ENCODE assay signal across 9 cellular contexts in the genomic region with DNA sequence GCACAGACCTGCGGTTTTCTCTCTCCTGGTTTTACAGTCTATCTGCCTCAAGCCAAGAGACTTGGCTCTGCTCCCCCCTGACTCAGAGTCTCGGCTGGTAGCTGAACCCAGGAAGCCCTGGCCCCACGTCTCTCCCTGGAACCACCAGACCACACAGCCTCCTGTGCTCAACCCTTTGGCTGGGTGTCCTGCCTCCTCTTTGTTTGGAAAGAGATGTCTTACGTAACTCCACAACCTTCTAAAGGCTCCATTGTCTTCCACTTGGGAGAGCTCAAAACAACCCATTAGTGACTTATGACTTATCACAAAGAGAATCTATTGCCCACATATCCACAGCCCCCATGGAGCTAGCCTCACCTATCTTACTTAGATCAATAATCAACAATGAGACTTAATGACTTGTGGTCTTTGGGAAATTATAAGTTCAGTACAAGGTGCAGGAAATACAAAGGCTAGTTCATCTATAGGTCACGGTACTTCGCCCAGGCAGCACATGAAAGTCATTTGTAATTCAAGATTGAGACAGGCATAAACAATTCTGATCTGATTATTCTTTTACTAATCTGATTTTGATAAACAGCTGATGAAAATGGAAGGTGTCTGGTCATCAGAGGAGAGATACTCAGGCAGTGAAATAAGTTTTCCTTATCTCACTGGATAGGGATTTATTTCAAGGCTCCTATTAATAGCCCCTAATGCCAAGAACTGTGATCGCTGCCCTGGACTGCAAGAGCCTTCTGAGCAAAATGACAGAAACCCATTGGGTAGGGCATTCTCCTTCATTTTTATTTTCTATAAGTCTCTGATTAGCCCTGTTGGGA. TPM values are rescaled to one million over a fixed set of nuclear protein-coding genes. Genes with fewer than 3 reads are reported as not detected.
DNase-seq lines count a peak whose midpoint lies in the region; ATAC-seq and TF ChIP-seq lines count a peak whose summit lies in the region.
"Had no signal": no experiment of that assay in that cellular context is flagged by ENCODE, and none has a peak within 500 bp of the region (broad histone marks: within the 10 kb centered on the region; RNA-seq: fewer than 3 reads in every experiment).

No MANE protein-coding gene starts in this region.

- peaks cover 0 to 14% (median 0%) of the 10 kb centered on the region in 7 donors for H3K27me3 ChIP-seq in spleen (replicated peaks in 1 of 7)

- no peak for ATAC-seq in GM21528 (IDR thresholded peaks at IDR 0.05; ENCODE audit: low FRiP score, unreplicated experiment)

- no peaks in the 10 kb centered on the region for H3K36me3 ChIP-seq in spleen

- peaks cover 0 to 4% (median 0%) of the 10 kb centered on the region in 6 donors for H3K4me1 ChIP-seq in spleen

- DNase-seq in Ammon's horn (ENCODE audit: low spot score) (peak; percentile 86), NCI-H82 treated with DMSO at 0.1 percent for 48 hours (lab: John Stamatoyannopoulos, UW; ENCODE audit: unreplicated experiment) (peak; percentile 4), epithelial cell of prostate (ENCODE audit: low read depth, low spot score) (peak; percentile 93), occipital lobe (lab: John Stamatoyannopoulos, UW) (peak; percentile 17), NCI-H510A treated with DMSO at 0.1 percent for 48 hours (lab: John Stamatoyannopoulos, UW) (no peak), spleen (no peak), SHP77 treated with DMSO at 0.1 percent for 48 hours (lab: John Stamatoyannopoulos, UW) (no peak)
- DNase-seq: T-helper 9 cell had no signal

- no peak for TF ChIP-seq POLR2A in spleen (IDR thresholded peaks at IDR 0.05)

- no peak overlapping the region for H3K4me3 ChIP-seq in spleen

- no peaks in the 10 kb centered on the region for H3K9me3 ChIP-seq in spleen

- 67 to 90% (median 73%) methylated on average over 7 of the region's 7 CpGs for WGBS in spleen, 5 donors

- intact Hi-C loops in spleen (cut with DNase I; ENCODE audit: low total_unique reads) = no loop called here

- H3K27ac ChIP-seq in epithelial cell of prostate (peak overlapping the region; percentile 54), spleen (no peak overlapping the region)

- TF ChIP-seq CTCF in spleen (IDR thresholded peaks at IDR 0.05 in 8 of 11, conservative IDR thresholded peaks at IDR 0.05 in 3 of 11) = no peak

RNA-seq across cellular contexts. Expression of a gene that starts 44.3 kb away (rescaled TPM):
- total RNA-seq in occipital lobe = 3.7 TPM
- total RNA-seq in spleen = 10 to 100 TPM in 5 of 7 donors, 1 to 10 TPM in 2; 6.4 to 46.6 (median 11.8) TPM
- 1 to 10 TPM; 2.7 to 7.0 (median 3.1) TPM for polyA plus RNA-seq in spleen

Comparison
In these comparisons a context has a peak if more than half of its experiments do, and no peak if none do; other contexts are left out.
1. DNase-seq: peak in Ammon's horn (single experiment), NCI-H82 treated with DMSO at 0.1 percent for 48 hours (single experiment), epithelial cell of prostate (single experiment) and occipital lobe (single experiment); none in NCI-H510A treated with DMSO at 0.1 percent for 48 hours (single experiment), spleen (single experiment) and SHP77 treated with DMSO at 0.1 percent for 48 hours (single experiment).